In genomic region chr6:57142178-57142525, GRCh38 we compare ENCODE assay signal across 27 cellular contexts.
"Had no signal": no experiment of that assay in that cellular context is flagged by ENCODE, and none has a peak within 500 bp of the region (broad histone marks: within the 10 kb centered on the region; RNA-seq: fewer than 3 reads in every experiment).

No MANE protein-coding gene starts in this region.

- H3K4me1 Mint-ChIP-seq: endodermal cell, mesothelial cell of epicardium, naive B cell had no signal

- H3K4me1 ChIP-seq: esophagus squamous epithelium, gastrocnemius medialis, heart right ventricle, left lung, lower lobe of right lung had no signal

- H3K27ac Mint-ChIP-seq: effector memory CD8-positive, alpha-beta T cell; endodermal cell; mesothelial cell of epicardium; naive B cell had no signal

- DNase-seq: dermis blood vessel endothelial cell; dorsolateral prefrontal cortex; effector CD4-positive, alpha-beta T cell; effector memory CD8-positive, alpha-beta T cell; endodermal cell; erythroblast; esophagus squamous epithelium; foreskin fibroblast; foreskin melanocyte; gastrocnemius medialis; glutamatergic neuron; head of caudate nucleus; heart right ventricle; hippocampal formation; left cardiac atrium; left lung; left ventricle myocardium superior; lower lobe of right lung; mesenchymal stem cell; mucosa of descending colon; naive B cell had no signal

- H3K9me3 ChIP-seq: esophagus squamous epithelium, gastrocnemius medialis, left lung, lower lobe of right lung, mucosa of descending colon had no signal

- H3K27me3 ChIP-seq: dorsolateral prefrontal cortex, esophagus squamous epithelium, gastrocnemius medialis, heart right ventricle, left lung had no signal

- FAIRE-seq: colon, keratinocyte had no signal

- H3K4me3 ChIP-seq: coronary artery, dorsolateral prefrontal cortex, esophagus squamous epithelium, gastrocnemius medialis, heart right ventricle, left lung, lower lobe of right lung, mucosa of descending colon had no signal

- H3K27ac ChIP-seq: coronary artery, dorsolateral prefrontal cortex, epithelial cell of prostate, esophagus squamous epithelium, gastrocnemius medialis, heart right ventricle, left lung, lower lobe of right lung had no signal

- H3K9me3 Mint-ChIP-seq: effector memory CD8-positive, alpha-beta T cell had no signal

- H3K4me3 Mint-ChIP-seq: effector memory CD8-positive, alpha-beta T cell; endodermal cell; mesothelial cell of epicardium; naive B cell had no signal

- H3K27me3 Mint-ChIP-seq: effector memory CD8-positive, alpha-beta T cell; naive B cell had no signal

- ATAC-seq: effector memory CD8-positive, alpha-beta T cell; esophagus mucosa; gastrocnemius medialis; heart right ventricle; left cardiac atrium; left lung; left ventricle myocardium superior; lower lobe of right lung; mucosa of descending colon had no signal
